19 cellular contexts compared by ENCODE assay signal in genomic region chr7:130392456-130392860, GRCh38. TPM values are rescaled to one million over a fixed set of nuclear protein-coding genes. Genes with fewer than 3 reads are reported as not detected.
DNase-seq lines count a peak whose midpoint lies in the region; ATAC-seq and TF ChIP-seq lines count a peak whose summit lies in the region.
"Had no signal": no experiment of that assay in that cellular context is flagged by ENCODE, and none has a peak within 500 bp of the region (broad histone marks: within the 10 kb centered on the region; RNA-seq: fewer than 3 reads in every experiment).

No MANE protein-coding gene starts in this region.

- intact Hi-C loops in right cardiac atrium (cut with DNase I), result no loop called here

- no peaks in the 10 kb centered on the region for H3K27me3 ChIP-seq in right cardiac atrium (ENCODE audit: control insufficient read depth, insufficient read depth)
- H3K27me3 ChIP-seq: Peyer's patch, right lobe of liver had no signal

- peak; percentile 45 for DNase-seq in LHCN-M2 (ENCODE audit: low read depth)
- DNase-seq in cardiac fibroblast (ENCODE audit: low read depth in 2 of 2), result peak; percentile 57 to 78
- no peak for DNase-seq in right cardiac atrium
- peak; percentile 47 for DNase-seq in renal cortical epithelial cell (ENCODE audit: low read depth)
- DNase-seq in HT-29 (ENCODE audit: low spot score), result no peak
- DNase-seq in NCI-H2171 treated with DMSO at 0.1 percent for 48 hours (lab: John Stamatoyannopoulos, UW), result no peak
- no peak for DNase-seq in MV-4-11 (lab: John Stamatoyannopoulos, UW)
- DNase-seq: activated CD8-positive, alpha-beta T cell treated with anti-CD3 and anti-CD28 coated beads, Interleukin-2, amount 10 ng/mL, durations not matched to agents 7 days and 5 days; activated naive CD4-positive, alpha-beta T cell treated with anti-CD3 and anti-CD28 coated beads, Interleukin-2, amount 10 ng/mL, durations not matched to agents 7 days and 5 days; CD4-positive, CD25-positive, alpha-beta regulatory T cell; effector CD8-positive, alpha-beta T cell; NCI-H524; Peyer's patch; right lobe of liver; T-helper 2 cell had no signal

- H3K4me3 ChIP-seq in cardiac fibroblast (replicated peaks in 1 of 2; ENCODE audit: low read depth in 2 of 2, low read length in 2 of 2) (no peak overlapping the region), right cardiac atrium (ENCODE audit: low read length) (no peak overlapping the region)
- H3K4me3 ChIP-seq: Peyer's patch, right lobe of liver had no signal

- ATAC-seq in right cardiac atrium, result peak; percentile 71 to 74
- no peak for ATAC-seq in HG03280 (IDR thresholded peaks at IDR 0.05; ENCODE audit: unreplicated experiment)
- ATAC-seq: activated CD8-positive, alpha-beta T cell treated with anti-CD3 and anti-CD28 coated beads, Interleukin-2, amount 10 ng/mL, durations not matched to agents 7 days and 5 days; right lobe of liver had no signal

- 39% methylated on average over 7 of the region's 7 CpGs for WGBS in right cardiac atrium

- H3K27ac ChIP-seq in right cardiac atrium (ENCODE audit: low read length), result no peak overlapping the region
- H3K27ac ChIP-seq: right lobe of liver had no signal

- no peaks in the 10 kb centered on the region for H3K9me3 ChIP-seq in right cardiac atrium (ENCODE audit: control insufficient read depth, low read length)
- H3K9me3 ChIP-seq: Peyer's patch, right lobe of liver had no signal

- TF ChIP-seq CTCF in cardiac fibroblast (IDR thresholded peaks at IDR 0.05; ENCODE audit: low read depth, low read length), result no peak

- peaks cover 3% of the 10 kb centered on the region for H3K4me1 ChIP-seq in right cardiac atrium (ENCODE audit: control insufficient read depth, insufficient read depth, low read length)
- H3K4me1 ChIP-seq: Peyer's patch, right lobe of liver had no signal

RNA-seq across cellular contexts. Expression of gene CPA1, which starts 12.2 kb away (rescaled TPM):
- total RNA-seq in LHCN-M2 (2014; rRNA removed) (0.23 TPM in 1 of 2 replicates, not detected in the other), right cardiac atrium (1 to 10 TPM in 1 of 4 donors, not detected in 3; 1.0 TPM), renal cortical epithelial cell (not detected in 2 replicates)
- polyA plus RNA-seq in LHCN-M2 (2012), result 0.28 TPM
- 0.36 TPM for polyA plus RNA-seq in right cardiac atrium
- not detected in 2 replicates for total RNA-seq in HT-29 (2014; rRNA removed; shearing (Covaris generic))
- total RNA-seq: activated CD8-positive, alpha-beta T cell treated with anti-CD3 and anti-CD28 coated beads, Interleukin-2, amount 10 ng/mL, durations not matched to agents 7 days and 5 days; CD4-positive, CD25-positive, alpha-beta regulatory T cell; HFFc6; mononuclear cell; Peyer's patch; right lobe of liver had no signal

RNA-seq across cellular contexts. Expression of gene CPA5, which starts 47.8 kb away (rescaled TPM):
- total RNA-seq in LHCN-M2 (2014; rRNA removed) (0.06 TPM in 1 of 2 replicates, not detected in the other), right cardiac atrium (not detected), renal cortical epithelial cell (not detected in 2 replicates)
- polyA plus RNA-seq in LHCN-M2 (2012), result 1.4 TPM
- not detected for polyA plus RNA-seq in right cardiac atrium
- total RNA-seq in HT-29 (2014; rRNA removed; shearing (Covaris generic)), result not detected in 2 replicates
- total RNA-seq: HFFc6, mononuclear cell, Peyer's patch, right lobe of liver, subcutaneous adipose tissue had no signal

RNA-seq across cellular contexts. Expression of gene CEP41, which starts 48.4 kb away (rescaled TPM):
- total RNA-seq in LHCN-M2 (2014; rRNA removed) (33.3 and 34.8 TPM in 2 replicates), right cardiac atrium (1 to 10 TPM; 5.6 to 7.5 (median 6.3) TPM), renal cortical epithelial cell (11.3 and 18.7 TPM in 2 replicates)
- 23.8 TPM for polyA plus RNA-seq in LHCN-M2 (2012)
- 3.0 TPM for polyA plus RNA-seq in right cardiac atrium
- total RNA-seq in HT-29 (2014; rRNA removed; shearing (Covaris generic)), result 5.5 and 8.6 TPM in 2 replicates

Comparison
In these comparisons a context has a peak if more than half of its experiments do, and no peak if none do; other contexts are left out.
1. DNase-seq: peak in LHCN-M2 (single experiment), cardiac fibroblast (2 of 2) and renal cortical epithelial cell (single experiment); none in right cardiac atrium (0 of 3), HT-29 (single experiment), NCI-H2171 treated with DMSO at 0.1 percent for 48 hours (single experiment) and MV-4-11 (single experiment).